In the genomic region with DNA sequence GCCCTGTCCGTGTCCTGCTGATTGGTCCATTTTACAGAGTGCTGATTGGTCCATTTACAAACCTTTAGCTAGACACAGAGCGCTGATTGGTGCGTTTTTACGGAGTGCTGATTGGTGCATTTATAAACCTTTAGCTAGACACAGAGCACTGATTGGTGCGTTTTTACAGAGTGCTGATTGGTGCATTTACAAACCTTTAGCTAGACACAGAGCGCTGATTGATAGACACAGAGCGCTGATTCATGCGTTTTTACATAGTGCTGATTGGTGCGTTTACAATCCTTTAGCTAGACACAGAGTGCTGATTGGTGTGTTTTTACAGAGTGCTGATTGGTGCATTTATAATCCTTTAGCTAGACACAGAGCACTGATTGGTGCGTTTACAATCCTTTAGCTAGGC, we compare ENCODE assay signal across 12 cellular contexts. TPM values are rescaled to one million over a fixed set of nuclear protein-coding genes. Genes with fewer than 3 reads are reported as not detected.
"Had no signal": no experiment of that assay in that cellular context is flagged by ENCODE, and none has a peak within 500 bp of the region (broad histone marks: within the 10 kb centered on the region; RNA-seq: fewer than 3 reads in every experiment).

No MANE protein-coding gene starts in this region.

RNA-seq across cellular contexts. Expression of a gene that starts 6.5 kb away (rescaled TPM):
- total RNA-seq: colonic mucosa, esophagus mucosa, esophagus squamous epithelium, gastrocnemius medialis, glomerular endothelial cell, kidney epithelial cell, left lung, lower leg skin, lower lobe of right lung, mesenteric fat pad, mesothelial cell of epicardium, mucosa of descending colon had no signal
